ENCODE assay signal across 8 cellular contexts in the genomic region with DNA sequence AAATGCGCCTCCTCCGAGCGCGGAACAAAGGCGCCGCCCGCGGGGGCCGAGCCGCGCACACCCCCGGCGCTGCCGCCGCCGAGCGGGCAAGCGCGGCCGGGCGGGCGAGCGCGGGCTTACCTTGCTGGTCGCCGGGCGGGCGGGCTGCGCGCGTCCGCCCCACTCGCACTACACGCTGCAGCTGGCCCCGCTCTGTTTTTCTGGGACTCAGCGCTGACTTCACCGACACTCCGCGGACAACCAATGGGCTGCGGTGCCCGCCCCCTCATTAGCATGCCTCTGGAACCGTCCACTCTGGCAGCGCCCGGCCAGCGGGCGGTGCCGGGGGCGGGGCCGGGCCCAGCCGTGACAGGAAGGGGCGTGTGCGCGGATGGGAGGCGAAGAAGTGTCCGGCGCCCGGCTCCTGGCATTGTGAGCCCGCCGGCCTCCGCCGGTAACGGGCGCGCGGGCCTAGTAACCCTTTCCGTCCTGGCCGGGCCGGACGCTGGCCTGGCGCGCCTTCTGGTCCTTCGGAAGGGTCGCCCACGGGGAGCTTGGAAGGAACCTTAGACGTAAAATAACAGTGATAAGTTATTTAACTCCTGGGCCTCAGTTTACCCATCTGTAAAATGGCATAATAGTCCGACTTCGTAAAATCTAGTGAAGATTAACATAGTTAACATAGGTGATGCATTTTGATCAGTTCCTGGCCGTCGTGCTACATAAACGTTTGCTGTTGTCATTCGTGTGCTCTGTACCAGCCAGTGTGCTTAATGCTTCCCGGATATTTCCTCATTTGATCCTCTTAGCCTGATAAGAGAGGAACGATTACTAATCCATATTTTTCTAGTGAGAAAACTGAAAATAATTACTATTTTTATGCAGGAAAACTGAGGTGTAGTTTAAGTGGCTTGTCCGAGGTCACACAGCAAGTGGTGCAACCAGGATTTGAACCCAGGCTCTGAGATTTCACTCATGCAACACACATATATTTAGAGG. TPM values are rescaled to one million over a fixed set of nuclear protein-coding genes. Genes with fewer than 3 reads are reported as not detected.
DNase-seq lines count a peak whose midpoint lies in the region; ATAC-seq and TF ChIP-seq lines count a peak whose summit lies in the region.

A gene (minus strand): TSS at position 172 of the 978 bp plus-strand sequence. CDS start 120,236 bp downstream, outside the sequence.

- H3K4me1 ChIP-seq in esophagus muscularis mucosa (peaks cover 29 to 44% (median 34%) of the 10 kb centered on the region in 4 donors), muscle layer of duodenum (ENCODE audit: control insufficient read depth in 1 of 2, insufficient read depth in 2 of 2, low read length in 2 of 2) (no peaks in the 10 kb centered on the region)

- H3K27ac ChIP-seq in esophagus muscularis mucosa (replicated peaks in 1 of 4) (peak within 1 kb of the TSS; percentile 91 to 97 (median 96)), muscle layer of duodenum (ENCODE audit: low read length) (peak within 1 kb of the TSS; percentile 86)

- H3K9me3 Mint-ChIP-seq in activated T-cell treated with anti-CD3 and anti-CD28 coated beads, Interleukin-2, amount 50 U/mL, for 72 hours: no peaks in the 10 kb centered on the region

- intact Hi-C loops in esophagus muscularis mucosa (cut with DNase I): no loop called here

- TF ChIP-seq POLR2A in esophagus muscularis mucosa (IDR thresholded peaks at IDR 0.05; ENCODE audit: low read depth): peak; percentile 43

- H3K27me3 ChIP-seq in esophagus muscularis mucosa (no peaks in the 10 kb centered on the region), muscle layer of duodenum (ENCODE audit: low read depth, low read length) (no peaks in the 10 kb centered on the region)

- H3K36me3 ChIP-seq in esophagus muscularis mucosa: no peaks in the 10 kb centered on the region
- peaks cover 0 to 3% of the 10 kb centered on the region in 2 donors for H3K36me3 ChIP-seq in muscle layer of duodenum (ENCODE audit: control insufficient read depth in 1 of 2, insufficient read depth in 2 of 2, low read length in 2 of 2)

- peaks cover 0 to 1% of the 10 kb centered on the region in 2 donors for H3K36me3 Mint-ChIP-seq in activated T-cell treated with anti-CD3 and anti-CD28 coated beads, Interleukin-2, amount 50 U/mL, for 72 hours (ENCODE audit: insufficient read depth in 2 of 2)

- peak within 1 kb of the TSS; percentile 17 for H3K27ac Mint-ChIP-seq in activated T-cell treated with anti-CD3 and anti-CD28 coated beads, Interleukin-2, amount 50 U/mL, for 72 hours

- no peaks in the 10 kb centered on the region for H3K9me3 ChIP-seq in esophagus muscularis mucosa
- no peaks in the 10 kb centered on the region for H3K9me3 ChIP-seq in muscle layer of duodenum (ENCODE audit: control insufficient read depth in 1 of 2, low read length in 2 of 2)

- DNase-seq in DMS153 treated with DMSO at 0.1 percent for 48 hours (lab: John Stamatoyannopoulos, UW; ENCODE audit: unreplicated experiment) (peak; percentile 96), KG1 (lab: John Stamatoyannopoulos, UW) (peak; percentile 56), esophagus muscularis mucosa (ENCODE audit: extremely low spot score) (peak; percentile 98)
- peak; percentile 93 to 94 for DNase-seq in activated T-cell treated with anti-CD3 and anti-CD28 coated beads, Interleukin-2, amount 50 U/mL, for 72 hours
- DNase-seq in stimulated activated CD8-positive, alpha-beta memory T cell treated with anti-CD3 and anti-CD28 coated beads, Interleukin-7, amount 100 ng/mL, for 1 hour (ENCODE audit: low read depth in 2 of 2): peak; percentile 69 to 75

- peak within 1 kb of the TSS; percentile 97 to 99 for H3K4me3 Mint-ChIP-seq in activated T-cell treated with anti-CD3 and anti-CD28 coated beads, Interleukin-2, amount 50 U/mL, for 72 hours

- TF ChIP-seq EP300 in esophagus muscularis mucosa (IDR thresholded peaks at IDR 0.05): no peak

- peak in 1 of 3 experiments; percentile 6 for TF ChIP-seq CTCF in esophagus muscularis mucosa (IDR thresholded peaks at IDR 0.05)

- WGBS in esophagus muscularis mucosa: 17% methylated on average over 28 of the region's 84 CpGs

- H3K4me1 Mint-ChIP-seq in activated T-cell treated with anti-CD3 and anti-CD28 coated beads, Interleukin-2, amount 50 U/mL, for 72 hours (ENCODE audit: low read depth): peaks cover 20% of the 10 kb centered on the region

- peak; percentile 98 for ATAC-seq in GM21786 (IDR thresholded peaks at IDR 0.05; ENCODE audit: unreplicated experiment)
- ATAC-seq in activated T-cell treated with anti-CD3 and anti-CD28 coated beads, Interleukin-2, amount 50 U/mL, for 72 hours (replicated peaks in 1 of 2): peak; percentile 98 to 99

- peaks cover 35% of the 10 kb centered on the region for H3K27me3 Mint-ChIP-seq in activated T-cell treated with anti-CD3 and anti-CD28 coated beads, Interleukin-2, amount 50 U/mL, for 72 hours (ENCODE audit: low read depth)

- peak within 1 kb of the TSS; percentile 84 to 97 (median 93) for H3K4me3 ChIP-seq in esophagus muscularis mucosa
- peak within 1 kb of the TSS; percentile 96 for H3K4me3 ChIP-seq in muscle layer of duodenum (ENCODE audit: low read depth in 1 of 2, low read length in 2 of 2)

TF ChIP-seq in PFSK-1, 5 proteins besides CTCF, POLR2A, EP300 and RAD21:
- TF ChIP-seq, protein P1, sequence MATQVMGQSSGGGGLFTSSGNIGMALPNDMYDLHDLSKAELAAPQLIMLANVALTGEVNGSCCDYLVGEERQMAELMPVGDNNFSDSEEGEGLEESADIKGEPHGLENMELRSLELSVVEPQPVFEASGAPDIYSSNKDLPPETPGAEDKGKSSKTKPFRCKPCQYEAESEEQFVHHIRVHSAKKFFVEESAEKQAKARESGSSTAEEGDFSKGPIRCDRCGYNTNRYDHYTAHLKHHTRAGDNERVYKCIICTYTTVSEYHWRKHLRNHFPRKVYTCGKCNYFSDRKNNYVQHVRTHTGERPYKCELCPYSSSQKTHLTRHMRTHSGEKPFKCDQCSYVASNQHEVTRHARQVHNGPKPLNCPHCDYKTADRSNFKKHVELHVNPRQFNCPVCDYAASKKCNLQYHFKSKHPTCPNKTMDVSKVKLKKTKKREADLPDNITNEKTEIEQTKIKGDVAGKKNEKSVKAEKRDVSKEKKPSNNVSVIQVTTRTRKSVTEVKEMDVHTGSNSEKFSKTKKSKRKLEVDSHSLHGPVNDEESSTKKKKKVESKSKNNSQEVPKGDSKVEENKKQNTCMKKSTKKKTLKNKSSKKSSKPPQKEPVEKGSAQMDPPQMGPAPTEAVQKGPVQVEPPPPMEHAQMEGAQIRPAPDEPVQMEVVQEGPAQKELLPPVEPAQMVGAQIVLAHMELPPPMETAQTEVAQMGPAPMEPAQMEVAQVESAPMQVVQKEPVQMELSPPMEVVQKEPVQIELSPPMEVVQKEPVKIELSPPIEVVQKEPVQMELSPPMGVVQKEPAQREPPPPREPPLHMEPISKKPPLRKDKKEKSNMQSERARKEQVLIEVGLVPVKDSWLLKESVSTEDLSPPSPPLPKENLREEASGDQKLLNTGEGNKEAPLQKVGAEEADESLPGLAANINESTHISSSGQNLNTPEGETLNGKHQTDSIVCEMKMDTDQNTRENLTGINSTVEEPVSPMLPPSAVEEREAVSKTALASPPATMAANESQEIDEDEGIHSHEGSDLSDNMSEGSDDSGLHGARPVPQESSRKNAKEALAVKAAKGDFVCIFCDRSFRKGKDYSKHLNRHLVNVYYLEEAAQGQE (IDR thresholded peaks at IDR 0.05; ENCODE audit: insufficient read depth in 1 of 2, low read depth in 2 of 2, low read length in 2 of 2): no peak
- no peak for TF ChIP-seq POLR2AphosphoS5 (IDR thresholded peaks at IDR 0.05; ENCODE audit: low read depth, low read length)
- TF ChIP-seq TAF1 (IDR thresholded peaks at IDR 0.05; ENCODE audit: borderline replicate concordance, insufficient read depth, low read length): no peak
- no peak; the same call in 1 of the 2 replicates for TF ChIP-seq SIN3A (IDR thresholded peaks at IDR 0.05; ENCODE audit: borderline replicate concordance, insufficient read depth, low read length)
- TF ChIP-seq FOXP2 (optimal IDR thresholded peaks at IDR 0.05; ENCODE audit: borderline replicate concordance, extremely low read depth, extremely low read length, insufficient read depth): peak; percentile 42

RNA-seq across cellular contexts. Expression of the gene that starts here (rescaled TPM):
- not detected for polyA plus RNA-seq in PFSK-1 (2012; ENCODE audit: insufficient read length, low read depth)
- total RNA-seq in activated T-cell treated with anti-CD3 and anti-CD28 coated beads, Interleukin-2, amount 50 U/mL, for 72 hours: 1 to 10 TPM; 1.2 to 2.4 TPM
- total RNA-seq in esophagus muscularis mucosa: 1,000 to 10,000 TPM; 1,569 to 2,231 (median 1,854) TPM

Comparison
In these comparisons a context has a peak if more than half of its experiments do, and no peak if none do; other contexts are left out.
1. Peak in every context shown above with its lines: DNase-seq, ATAC-seq, H3K4me3 ChIP-seq and H3K27ac ChIP-seq.
2. RNA of the gene that starts here (total RNA-seq): 1,569 to 2,231 TPM in esophagus muscularis mucosa; 1.2 to 2.4 TPM in activated T-cell treated with anti-CD3 and anti-CD28 coated beads, Interleukin-2, amount 50 U/mL, for 72 hours; every median in the first group is over 100 times any median in the second.